1 cellular context compared by ENCODE assay signal in genomic region chr22:46035742-46036557, GRCh38.
TF ChIP-seq lines count a peak whose summit lies in the region.

No MANE protein-coding gene starts in this region.

TF ChIP-seq in K562, 482 proteins besides CTCF, POLR2A, EP300 and RAD21 (continued from another document and continues in another):
- TF ChIP-seq RERE (CRISPR knock-in tag; IDR thresholded peaks at IDR 0.05; ENCODE audit: borderline replicate concordance) (no peak), GTF2B (IDR thresholded peaks at IDR 0.05; ENCODE audit: extremely low read depth, insufficient read length) (no peak), MCM5 (IDR thresholded peaks at IDR 0.05; ENCODE audit: low read depth) (no peak), SIX5 (IDR thresholded peaks at IDR 0.05; ENCODE audit: borderline replicate concordance in 1 of 2, insufficient read depth in 1 of 2, low read depth in 1 of 2, low read length in 2 of 2) (no peak), JUND (IDR thresholded peaks at IDR 0.05; ENCODE audit: borderline replicate concordance, low read depth, low read length) (peak; percentile 2; the same call in 1 of the 2 replicates), JUND (tag; IDR thresholded peaks at IDR 0.05; ENCODE audit: borderline replicate concordance, low read depth, low read length) (no peak), ERF (CRISPR knock-in tag; IDR thresholded peaks at IDR 0.05) (no peak), ZBTB40 (IDR thresholded peaks at IDR 0.05) (peak; percentile 95), ZBTB40 (CRISPR knock-in tag; IDR thresholded peaks at IDR 0.05) (no peak), TOE1 (IDR thresholded peaks at IDR 0.05; ENCODE audit: borderline replicate concordance) (no peak), TOE1 (CRISPR knock-in tag; IDR thresholded peaks at IDR 0.05; ENCODE audit: borderline replicate concordance, low read depth) (no peak), ZNF384 (IDR thresholded peaks at IDR 0.05; ENCODE audit: low read depth, low read length) (no peak), ZNF696 (CRISPR knock-in tag; conservative IDR thresholded peaks at IDR 0.05) (no peak), CXXC5 (CRISPR knock-in tag; IDR thresholded peaks at IDR 0.05) (peak; percentile 78), ZNF24 (IDR thresholded peaks at IDR 0.05) (no peak), PTTG1 (tag; IDR thresholded peaks at IDR 0.05; ENCODE audit: low read depth) (no peak), EP400 (IDR thresholded peaks at IDR 0.05) (peak; percentile 61; the same call in 1 of the 2 replicates), KDM2B (CRISPR knock-in tag; IDR thresholded peaks at IDR 0.05) (no peak), XRCC4 (IDR thresholded peaks at IDR 0.05; ENCODE audit: extremely low read depth, insufficient read depth, insufficient read length) (no peak), SRSF3 (IDR thresholded peaks at IDR 0.05; ENCODE audit: insufficient read depth, low read length) (no peak), ZNF282 (CRISPR knock-in tag; IDR thresholded peaks at IDR 0.05) (no peak), ZNF134 (CRISPR knock-in tag; conservative IDR thresholded peaks at IDR 0.05) (no peak), PCBP2 (IDR thresholded peaks at IDR 0.05; ENCODE audit: low read depth, low read length, poor library complexity, severe bottlenecking) (no peak), ZNF263 (CRISPR knock-in tag; IDR thresholded peaks at IDR 0.05; ENCODE audit: borderline replicate concordance) (no peak), ESRRA (IDR thresholded peaks at IDR 0.05; ENCODE audit: borderline replicate concordance, low read depth) (0 out of 2 replicates have a peak, but pooled peaks have one; percentile 52), TRIM25 (IDR thresholded peaks at IDR 0.05; ENCODE audit: borderline replicate concordance) (no peak), ZFP30 (CRISPR knock-in tag; IDR thresholded peaks at IDR 0.05; ENCODE audit: borderline replicate concordance) (no peak), ZNF609 (CRISPR knock-in tag; IDR thresholded peaks at IDR 0.05; ENCODE audit: borderline replicate concordance) (no peak), NR0B1 (IDR thresholded peaks at IDR 0.05; ENCODE audit: partially characterized antibody) (no peak), FOXP1 (CRISPR knock-in tag; IDR thresholded peaks at IDR 0.05) (no peak), ZNF561 (CRISPR knock-in tag; conservative IDR thresholded peaks at IDR 0.05) (no peak), POU5F1 (IDR thresholded peaks at IDR 0.05; ENCODE audit: borderline replicate concordance, low read depth, low read length, partially characterized antibody) (no peak), PREB (CRISPR knock-in tag; IDR thresholded peaks at IDR 0.05) (no peak), RHOXF2B (CRISPR knock-in tag; conservative IDR thresholded peaks at IDR 0.05) (no peak)
